Comparison of ENCODE assay signal across 14 cellular contexts in genomic region chr16:87740909-87741424, GRCh38. TPM values are rescaled to one million over a fixed set of nuclear protein-coding genes. Genes with fewer than 3 reads are reported as not detected.
DNase-seq lines count a peak whose midpoint lies in the region; TF ChIP-seq lines count a peak whose summit lies in the region.
"Had no signal": no experiment of that assay in that cellular context is flagged by ENCODE, and none has a peak within 500 bp of the region (broad histone marks: within the 10 kb centered on the region; RNA-seq: fewer than 3 reads in every experiment).

No MANE protein-coding gene starts in this region.

- DNase-seq in DMS 273 treated with DMSO at 0.1 percent for 48 hours (lab: John Stamatoyannopoulos, UW), result peak; percentile 93
- DNase-seq in RWPE1 (ENCODE audit: low spot score), result no peak
- DNase-seq in fibroblast of villous mesenchyme (ENCODE audit: low read depth), result peak; percentile 70
- DNase-seq in nucleus accumbens (lab: John Stamatoyannopoulos, UW), result peak in 54 of 56 donors; percentile 2 to 86 (median 66)
- no peak for DNase-seq in LoVo (ENCODE audit: low spot score)
- no peak for DNase-seq in UCSD-AML1 (lab: John Stamatoyannopoulos, UW; ENCODE audit: unreplicated experiment)
- DNase-seq in NCI-H1417 treated with DMSO at 0.1 percent for 48 hours (lab: John Stamatoyannopoulos, UW), result no peak
- DNase-seq in activated naive CD4-positive, alpha-beta T cell treated with anti-CD3 and anti-CD28 coated beads for 36 hours, result no peak
- DNase-seq: adrenal gland; CD4-positive, alpha-beta T cell; NCI-H774; SHP77 had no signal

- TF ChIP-seq CTCF in RWPE1 (conservative IDR thresholded peaks at IDR 0.05; ENCODE audit: low read depth) (no peak), fibroblast of villous mesenchyme (IDR thresholded peaks at IDR 0.05; ENCODE audit: insufficient read depth, low read depth, low read length) (no peak)

- POLR2A ChIA-PET in RWPE1 (lab: Yijun Ruan, JAX; ENCODE audit: low non-redundant PET), result no interaction called here

- no peaks in the 10 kb centered on the region for H3K9me3 Mint-ChIP-seq in activated naive CD4-positive, alpha-beta T cell treated with anti-CD3 and anti-CD28 coated beads for 36 hours
- H3K9me3 Mint-ChIP-seq: CD4-positive, alpha-beta T cell; memory B cell; stimulated activated naive CD8-positive, alpha-beta T cell treated with anti-CD3 and anti-CD28 coated beads, Interleukin-15, Interleukin-2, amounts not matched to agents 100 ng/mL and 50 ng/mL, for 24 hours had no signal

- peaks cover 7% of the 10 kb centered on the region for H3K4me1 Mint-ChIP-seq in activated naive CD4-positive, alpha-beta T cell treated with anti-CD3 and anti-CD28 coated beads for 36 hours (ENCODE audit: low read depth)

- no peak overlapping the region for H3K4me3 Mint-ChIP-seq in activated naive CD4-positive, alpha-beta T cell treated with anti-CD3 and anti-CD28 coated beads for 36 hours
- H3K4me3 Mint-ChIP-seq: CD4-positive, alpha-beta T cell; memory B cell; stimulated activated naive CD8-positive, alpha-beta T cell treated with anti-CD3 and anti-CD28 coated beads, Interleukin-15, Interleukin-2, amounts not matched to agents 100 ng/mL and 50 ng/mL, for 24 hours had no signal

- CTCF ChIA-PET in RWPE1 (lab: Yijun Ruan, JAX), result interaction anchor here (0.6 kb wide), 1 partner anchor 36 kb away, joined by 6 read pairs; no protein-coding TSS in a partner anchor
- CTCF ChIA-PET in activated naive CD4-positive, alpha-beta T cell treated with anti-CD3 and anti-CD28 coated beads for 36 hours (lab: Charles Lee), result interaction anchor here (0.6 kb wide), 1 partner anchor 25 kb away, joined by 4 read pairs; no protein-coding TSS in a partner anchor

- H3K27me3 Mint-ChIP-seq in activated naive CD4-positive, alpha-beta T cell treated with anti-CD3 and anti-CD28 coated beads for 36 hours (ENCODE audit: low read depth), result no peaks in the 10 kb centered on the region
- H3K27me3 Mint-ChIP-seq: CD4-positive, alpha-beta T cell; memory B cell; stimulated activated naive CD8-positive, alpha-beta T cell treated with anti-CD3 and anti-CD28 coated beads, Interleukin-15, Interleukin-2, amounts not matched to agents 100 ng/mL and 50 ng/mL, for 24 hours had no signal

- H3K27ac Mint-ChIP-seq in activated naive CD4-positive, alpha-beta T cell treated with anti-CD3 and anti-CD28 coated beads for 36 hours, result no peak overlapping the region
- H3K27ac Mint-ChIP-seq: CD4-positive, alpha-beta T cell; stimulated activated naive CD8-positive, alpha-beta T cell treated with anti-CD3 and anti-CD28 coated beads, Interleukin-15, Interleukin-2, amounts not matched to agents 100 ng/mL and 50 ng/mL, for 24 hours had no signal

- H3K27ac ChIP-seq in RWPE1, result peak overlapping the region; percentile 49
- H3K27ac ChIP-seq: adrenal gland had no signal

- H3K4me3 ChIP-seq in fibroblast of villous mesenchyme (ENCODE audit: low read depth, low read length), result no peak overlapping the region
- H3K4me3 ChIP-seq: adrenal gland had no signal

- intact Hi-C loops in activated naive CD4-positive, alpha-beta T cell treated with anti-CD3 and anti-CD28 coated beads for 36 hours (cut with micrococcal nuclease), result no loop called here

- peaks cover 19% of the 10 kb centered on the region for H3K36me3 Mint-ChIP-seq in activated naive CD4-positive, alpha-beta T cell treated with anti-CD3 and anti-CD28 coated beads for 36 hours (ENCODE audit: low read depth)

RNA-seq across cellular contexts. Expression of gene KLHDC4, which starts 24.8 kb away (rescaled TPM):
- total RNA-seq in fibroblast of villous mesenchyme, result 14.7 and 26.1 TPM in 2 replicates
- total RNA-seq in activated naive CD4-positive, alpha-beta T cell treated with anti-CD3 and anti-CD28 coated beads for 36 hours, result 10 to 100 TPM; 56.2 to 62.4 TPM

Comparison
In these comparisons a context has a peak if more than half of its experiments do, and no peak if none do; other contexts are left out.
1. DNase-seq: peak in DMS 273 treated with DMSO at 0.1 percent for 48 hours (single experiment), fibroblast of villous mesenchyme (single experiment) and nucleus accumbens (54 of 56); none in RWPE1 (single experiment), LoVo (single experiment), UCSD-AML1 (single experiment), NCI-H1417 treated with DMSO at 0.1 percent for 48 hours (single experiment) and activated naive CD4-positive, alpha-beta T cell treated with anti-CD3 and anti-CD28 coated beads for 36 hours (single experiment).